ENCODE assay signal across 9 cellular contexts in genomic region chr5:39219433-39219832, GRCh38. TPM values are rescaled to one million over a fixed set of nuclear protein-coding genes. Genes with fewer than 3 reads are reported as not detected.
DNase-seq lines count a peak whose midpoint lies in the region; ATAC-seq lines count a peak whose summit lies in the region.
"Had no signal": no experiment of that assay in that cellular context is flagged by ENCODE, and none has a peak within 500 bp of the region (broad histone marks: within the 10 kb centered on the region; RNA-seq: fewer than 3 reads in every experiment).

Gene FYB1 (minus strand): TSS chr5:39219563. CDS start chr5:39202960, 16,603 bp downstream.

- ATAC-seq in GM19463 (IDR thresholded peaks at IDR 0.05; ENCODE audit: unreplicated experiment): no peak
- ATAC-seq in HG03439 (IDR thresholded peaks at IDR 0.05; ENCODE audit: unreplicated experiment): no peak

- DNase-seq in EH (ENCODE audit: low read depth) (peak; percentile 67), SKM-1 (lab: John Stamatoyannopoulos, UW; ENCODE audit: unreplicated experiment) (peak; percentile 97), foreskin melanocyte (peak; percentile 87), renal cortical epithelial cell (ENCODE audit: low read depth) (peak; percentile 89), NCI-H1930 (lab: John Stamatoyannopoulos, UW) (no peak), NCI-H2107 treated with DMSO at 0.1 percent for 48 hours (lab: John Stamatoyannopoulos, UW; ENCODE audit: unreplicated experiment) (no peak)
- DNase-seq: activated gamma-delta T cell had no signal

RNA-seq across cellular contexts. Expression of gene FYB1, which starts in this region (rescaled TPM):
- total RNA-seq in renal cortical epithelial cell: 0.25 TPM in 1 of 2 replicates, not detected in the other

Comparison
In these comparisons a context has a peak if more than half of its experiments do, and no peak if none do; other contexts are left out.
1. Peak in DNase-seq in renal cortical epithelial cell; RNA of the gene not detected or under 1 TPM.
2. DNase-seq: peak in EH (single experiment), SKM-1 (single experiment) and foreskin melanocyte (single experiment); none in NCI-H1930 (0 of 2) and NCI-H2107 treated with DMSO at 0.1 percent for 48 hours (single experiment).